ENCODE assay signal across 1 cellular context in the genomic region with DNA sequence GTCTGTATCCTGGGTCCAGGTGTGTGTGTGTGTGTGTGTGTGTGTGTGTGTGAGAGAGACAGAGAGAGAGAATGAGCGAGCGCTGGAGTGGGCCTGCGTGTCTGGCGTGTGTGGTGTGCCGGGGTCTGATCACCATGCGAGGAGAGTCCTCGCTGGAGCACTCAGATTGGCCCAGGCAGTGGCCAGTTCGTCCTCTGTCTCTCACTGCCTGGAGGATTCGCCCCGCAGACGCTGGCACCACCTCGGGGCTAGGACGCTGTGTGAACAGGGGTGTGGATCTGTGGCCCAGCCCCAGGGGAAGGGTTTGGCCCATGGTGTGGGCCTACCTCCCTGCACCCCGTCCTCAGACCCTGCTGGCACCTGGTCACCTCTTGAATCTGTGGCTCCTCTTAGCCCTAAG.
TF ChIP-seq lines count a peak whose summit lies in the region.

No MANE protein-coding gene starts in this region.

TF ChIP-seq in H1, 55 proteins besides CTCF, POLR2A, EP300 and RAD21:
- TF ChIP-seq HDAC6 (IDR thresholded peaks at IDR 0.05; ENCODE audit: low read depth, low read length): no peak
